In the genomic region with DNA sequence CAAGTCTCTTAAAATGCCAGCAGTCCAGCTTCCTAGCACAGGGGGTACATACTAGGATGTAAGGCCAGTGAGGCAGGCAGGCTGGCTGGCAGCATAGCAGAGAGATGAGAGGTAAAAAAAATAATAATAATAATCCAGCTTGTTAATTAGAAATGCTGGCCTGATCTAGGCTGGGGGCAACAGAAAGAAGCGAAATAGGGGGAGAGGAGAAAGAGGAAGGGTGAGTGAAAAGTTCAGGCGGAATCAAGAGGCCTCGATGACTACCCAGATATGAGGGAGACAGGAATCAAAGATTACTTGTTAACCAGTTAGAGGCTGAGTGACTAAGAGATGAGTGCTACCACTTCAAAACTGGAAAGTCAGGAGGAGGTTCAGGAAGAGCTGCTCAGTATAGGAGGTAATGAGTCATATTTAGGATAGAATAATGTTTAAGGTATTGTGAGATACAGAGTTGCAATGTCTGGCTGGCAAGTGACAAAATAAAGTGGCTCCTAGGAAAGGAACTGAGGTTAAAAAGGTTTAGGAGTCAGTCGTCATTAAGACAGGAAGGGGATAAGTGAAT, we compare ENCODE assay signal across 9 cellular contexts. TPM values are rescaled to one million over a fixed set of nuclear protein-coding genes. Genes with fewer than 3 reads are reported as not detected.
DNase-seq lines count a peak whose midpoint lies in the region; ATAC-seq and TF ChIP-seq lines count a peak whose summit lies in the region.
"Had no signal": no experiment of that assay in that cellular context is flagged by ENCODE, and none has a peak within 500 bp of the region (broad histone marks: within the 10 kb centered on the region; RNA-seq: fewer than 3 reads in every experiment).

No MANE protein-coding gene starts in this region.

- no peaks in the 10 kb centered on the region for H3K27me3 Mint-ChIP-seq in activated T-cell treated with anti-CD3 and anti-CD28 coated beads, Interleukin-2, amount 50 U/mL, for 4 hours (ENCODE audit: low read depth)

- H3K27me3 ChIP-seq in esophagus (ENCODE audit: control insufficient read depth in 1 of 2, insufficient read depth in 2 of 2, low read length in 2 of 2), result no peaks in the 10 kb centered on the region

- H3K36me3 Mint-ChIP-seq in activated T-cell treated with anti-CD3 and anti-CD28 coated beads, Interleukin-2, amount 50 U/mL, for 4 hours (ENCODE audit: insufficient read depth), result peaks cover 12% of the 10 kb centered on the region

- H3K4me1 Mint-ChIP-seq in activated T-cell treated with anti-CD3 and anti-CD28 coated beads, Interleukin-2, amount 50 U/mL, for 4 hours (ENCODE audit: low read depth), result peaks cover 58% of the 10 kb centered on the region

- H3K27ac ChIP-seq in RWPE1, result no peak overlapping the region
- H3K27ac ChIP-seq in esophagus (ENCODE audit: low read depth in 2 of 2, low read length in 1 of 2), result peak overlapping the region; percentile 50 to 72

- CTCF ChIA-PET in RWPE1 (lab: Yijun Ruan, JAX), result interaction anchor here (0.5 to 2.3 kb wide), 7 partner anchors 10 to 219 kb away, joined by 3 to 12 read pairs (median 5); no protein-coding TSS in a partner anchor

- TF ChIP-seq CTCF in RWPE1 (conservative IDR thresholded peaks at IDR 0.05; ENCODE audit: low read depth), result no peak

- no peaks in the 10 kb centered on the region for H3K9me3 Mint-ChIP-seq in activated T-cell treated with anti-CD3 and anti-CD28 coated beads, Interleukin-2, amount 50 U/mL, for 4 hours

- POLR2A ChIA-PET in RWPE1 (lab: Yijun Ruan, JAX; ENCODE audit: low non-redundant PET), result no interaction called here

- WGBS in esophagus, 2 donors, result 37 to 51% methylated on average over 4 of the region's 4 CpGs

- no peaks in the 10 kb centered on the region for H3K9me3 ChIP-seq in esophagus (ENCODE audit: control insufficient read depth in 2 of 2, insufficient read depth in 1 of 2, low read depth in 1 of 2, low read length in 1 of 2)

- ATAC-seq in activated T-cell treated with anti-CD3 and anti-CD28 coated beads, Interleukin-2, amount 50 U/mL, for 4 hours, result peak; percentile 12 to 48
- peak; percentile 73 for ATAC-seq in stimulated activated naive CD8-positive, alpha-beta T cell treated with anti-CD3 and anti-CD28 coated beads, Interleukin-15, Interleukin-2, amounts not matched to agents 100 U/mL and 50 U/mL, for 24 hours
- no peak for ATAC-seq in GM21528 (IDR thresholded peaks at IDR 0.05; ENCODE audit: low FRiP score, unreplicated experiment)

- no peaks in the 10 kb centered on the region for H3K4me1 ChIP-seq in esophagus (ENCODE audit: control insufficient read depth in 2 of 2, insufficient read depth in 2 of 2, low read length in 1 of 2)

- no peak for DNase-seq in activated T-cell treated with anti-CD3 and anti-CD28 coated beads, Interleukin-2, amount 50 U/mL, for 4 hours
- DNase-seq in activated T-cell treated with anti-CD3 and anti-CD28 coated beads for 4 hours (no peak), RWPE1 (ENCODE audit: low spot score) (peak; percentile 81), NOMO-1 treated with dmso at 0.1 percent for 144 hours (lab: John Stamatoyannopoulos, UW; ENCODE audit: unreplicated experiment) (no peak), NCI-H1417 (lab: John Stamatoyannopoulos, UW) (no peak)
- no peak for DNase-seq in stimulated activated naive CD8-positive, alpha-beta T cell treated with anti-CD3 and anti-CD28 coated beads, Interleukin-15, Interleukin-2, amounts not matched to agents 100 U/mL and 50 U/mL, for 24 hours
- DNase-seq: posterior cingulate gyrus had no signal

- no peaks in the 10 kb centered on the region for H3K36me3 ChIP-seq in esophagus (ENCODE audit: control insufficient read depth in 2 of 2, insufficient read depth in 2 of 2, low read length in 1 of 2)

- H3K4me3 Mint-ChIP-seq in activated T-cell treated with anti-CD3 and anti-CD28 coated beads, Interleukin-2, amount 50 U/mL, for 4 hours, result peak overlapping the region; percentile 1

- no peak overlapping the region for H3K4me3 ChIP-seq in esophagus (ENCODE audit: low read depth in 1 of 2, low read length in 2 of 2)

RNA-seq across cellular contexts. Expression of a gene that starts 2.8 kb away (rescaled TPM):
- 10 to 100 TPM; 17.8 to 22.2 (median 20.8) TPM for total RNA-seq in activated T-cell treated with anti-CD3 and anti-CD28 coated beads, Interleukin-2, amount 50 U/mL, for 4 hours
- polyA plus RNA-seq in esophagus, result 1 to 10 TPM; 2.4 to 3.5 TPM

RNA-seq across cellular contexts. Expression of a gene that starts 28.2 kb away (rescaled TPM):
- total RNA-seq in activated T-cell treated with anti-CD3 and anti-CD28 coated beads, Interleukin-2, amount 50 U/mL, for 4 hours, result not detected
- polyA plus RNA-seq in esophagus, result under 1 TPM in 1 of 2 donors, not detected in 1; 0.02 TPM
